11 cellular contexts compared by ENCODE assay signal in the genomic region with DNA sequence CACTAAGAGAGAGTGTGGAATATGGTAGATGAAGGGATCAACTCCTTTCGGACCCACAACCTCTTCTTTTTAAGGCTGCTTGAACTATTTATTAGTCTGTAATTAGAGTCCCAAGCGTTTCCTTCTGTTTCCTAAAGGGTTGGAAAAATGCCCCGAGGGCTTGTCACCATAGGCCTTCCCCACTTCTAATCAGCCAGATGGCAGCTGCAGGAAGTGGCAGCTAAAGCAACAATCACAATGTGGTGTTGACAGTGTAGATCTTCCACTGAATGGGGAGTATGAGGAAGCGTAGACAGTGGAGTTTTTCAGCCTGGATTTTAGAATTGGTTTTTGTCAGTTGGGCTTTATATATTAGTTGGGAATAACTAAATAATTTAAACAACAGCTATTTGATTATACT. TPM values are rescaled to one million over a fixed set of nuclear protein-coding genes. Genes with fewer than 3 reads are reported as not detected.
DNase-seq lines count a peak whose midpoint lies in the region; ATAC-seq lines count a peak whose summit lies in the region.
"Had no signal": no experiment of that assay in that cellular context is flagged by ENCODE, and none has a peak within 500 bp of the region (broad histone marks: within the 10 kb centered on the region; RNA-seq: fewer than 3 reads in every experiment).

No MANE protein-coding gene starts in this region.

- DNase-seq in Ammon's horn (ENCODE audit: low spot score) (peak; percentile 45), NCI-H1417 (lab: John Stamatoyannopoulos, UW) (peak; percentile 7 to 99 (median 93)), OCI-M1 (lab: John Stamatoyannopoulos, UW) (peak; percentile 66), left cardiac atrium (peak; percentile 32), T-helper 9 cell (no peak)
- DNase-seq in activated CD4-positive, alpha-beta T cell treated with anti-CD3 and anti-CD28 coated beads, Interleukin-2, amount 50 U/mL, for 1 hour = no peak
- DNase-seq: activated CD8-positive, alpha-beta T cell treated with anti-CD3 and anti-CD28 coated beads for 36 hours; stimulated activated CD4-positive, alpha-beta T cell treated with anti-CD3 and anti-CD28 coated beads, Interleukin-2, amount 100 ng/mL, for 48 hours had no signal

- intact Hi-C loops in left cardiac atrium (cut with DNase I) = loop anchor here in 1 of 2 donors (10.0 kb wide), 1 partner anchor 682 kb away; no protein-coding TSS in a partner anchor

- ATAC-seq in left cardiac atrium (peak; percentile 93), GM18861 (IDR thresholded peaks at IDR 0.05; ENCODE audit: unreplicated experiment) (no peak), HG03045 (IDR thresholded peaks at IDR 0.05; ENCODE audit: unreplicated experiment) (no peak)
- ATAC-seq: activated CD8-positive, alpha-beta T cell treated with anti-CD3 and anti-CD28 coated beads for 36 hours had no signal

RNA-seq across cellular contexts. Expression of a gene that starts 40.6 kb away (rescaled TPM):
- total RNA-seq in left cardiac atrium = not detected
- total RNA-seq: activated CD8-positive, alpha-beta T cell treated with anti-CD3 and anti-CD28 coated beads for 36 hours; thyroid gland had no signal

Comparison
In these comparisons a context has a peak if more than half of its experiments do, and no peak if none do; other contexts are left out.
1. DNase-seq: peak in Ammon's horn (single experiment), NCI-H1417 (3 of 3), OCI-M1 (single experiment) and left cardiac atrium (single experiment); none in T-helper 9 cell (single experiment) and activated CD4-positive, alpha-beta T cell treated with anti-CD3 and anti-CD28 coated beads, Interleukin-2, amount 50 U/mL, for 1 hour (single experiment).
2. ATAC-seq: peak in left cardiac atrium (2 of 2); none in GM18861 (single experiment) and HG03045 (single experiment).